In genomic region chr7:7972927-7973594, GRCh38 we compare ENCODE assay signal across 9 cellular contexts. TPM values are rescaled to one million over a fixed set of nuclear protein-coding genes. Genes with fewer than 3 reads are reported as not detected.
DNase-seq lines count a peak whose midpoint lies in the region; ATAC-seq and TF ChIP-seq lines count a peak whose summit lies in the region.
"Had no signal": no experiment of that assay in that cellular context is flagged by ENCODE, and none has a peak within 500 bp of the region (broad histone marks: within the 10 kb centered on the region; RNA-seq: fewer than 3 reads in every experiment).

No MANE protein-coding gene starts in this region.

- H3K27me3 ChIP-seq in mammary epithelial cell (ENCODE audit: insufficient read depth, low read length) (no peaks in the 10 kb centered on the region), breast epithelium (no peaks in the 10 kb centered on the region), PC-9 (ENCODE audit: insufficient read depth, low read depth) (no peaks in the 10 kb centered on the region), iPS-20b (ENCODE audit: insufficient read depth, low read length) (no peaks in the 10 kb centered on the region), upper lobe of right lung (no peaks in the 10 kb centered on the region)

- H3K27ac ChIP-seq in mammary epithelial cell (ENCODE audit: insufficient read depth, low read depth, low read length) = no peak overlapping the region
- H3K27ac ChIP-seq in breast epithelium = no peak overlapping the region
- no peak overlapping the region for H3K27ac ChIP-seq in PC-9
- no peak overlapping the region for H3K27ac ChIP-seq in iPS-20b (ENCODE audit: low read length)
- H3K27ac ChIP-seq in upper lobe of right lung = no peak overlapping the region

- WGBS in mammary epithelial cell (ENCODE audit: low coverage, missing lambda C conversion rate) = 79% methylated on average over 2 of the region's 2 CpGs

- H3K4me2 ChIP-seq in mammary epithelial cell (ENCODE audit: insufficient read depth, low read depth, low read length) = peak overlapping the region; percentile 34
- peak overlapping the region; percentile 29 for H3K4me2 ChIP-seq in PC-9

- DNase-seq in mammary epithelial cell (no peak), breast epithelium (ENCODE audit: low spot score in 2 of 2) (no peak), PC-9 (no peak), upper lobe of right lung (no peak), UCSD-AML1 (lab: John Stamatoyannopoulos, UW; ENCODE audit: unreplicated experiment) (no peak)
- DNase-seq in stimulated activated CD4-positive, alpha-beta T cell treated with anti-CD3 and anti-CD28 coated beads, Interleukin-12 subunit alpha, Interleukin-12 subunit beta, amount 100 ng/mL, for 4 hours = no peak

- TF ChIP-seq CTCF in mammary epithelial cell (conservative IDR thresholded peaks at IDR 0.05 in 1 of 2, IDR thresholded peaks at IDR 0.05 in 1 of 2; ENCODE audit: extremely low read depth in 1 of 2, insufficient read depth in 1 of 2, low read depth in 1 of 2, low read length in 2 of 2) (no peak), breast epithelium (IDR thresholded peaks at IDR 0.05) (no peak), PC-9 (conservative IDR thresholded peaks at IDR 0.05) (no peak), upper lobe of right lung (IDR thresholded peaks at IDR 0.05) (no peak)

- BruUV-seq in mammary epithelial cell (replicated peaks; lab: Mats Ljungman, UMichigan) = no TSS peak
- no TSS peak for BruUV-seq in PC-9 (replicated peaks; lab: Mats Ljungman, UMichigan)

- H3K9ac ChIP-seq in mammary epithelial cell (ENCODE audit: insufficient read depth, low read length) (no peak overlapping the region), iPS-20b (ENCODE audit: low read depth, low read length) (0 out of 2 replicates have a peak overlapping the region, but pooled peaks have one; percentile 5)

- POLR2A ChIA-PET in PC-9 (lab: Charles Lee; ENCODE audit: unreplicated experiment) = interaction anchor here (0.6 kb wide), 4 partner anchors 43 to 387 kb away, joined by 3 to 8 read pairs (median 4); no protein-coding TSS in a partner anchor

- no peak for ATAC-seq in upper lobe of right lung
- ATAC-seq in HG03565 (IDR thresholded peaks at IDR 0.05; ENCODE audit: unreplicated experiment) = no peak
- ATAC-seq: stimulated activated memory B cell treated with anti-CD40 and anti-IgM and Interleukin-4, amounts not matched to agents 10 μg/mL and 1 μg/mL and 100 μg/mL, for 72 hours had no signal

- H3K4me3 ChIP-seq in mammary epithelial cell (replicated peaks in 1 of 3; ENCODE audit: insufficient read depth in 1 of 3, low read depth in 2 of 3, low read length in 3 of 3) = no peak overlapping the region
- no peak overlapping the region for H3K4me3 ChIP-seq in breast epithelium
- H3K4me3 ChIP-seq in PC-9 = no peak overlapping the region; the same call in 1 of the 2 replicates
- H3K4me3 ChIP-seq in iPS-20b (ENCODE audit: low read length) = no peak overlapping the region
- H3K4me3 ChIP-seq in upper lobe of right lung = peak overlapping the region; percentile 97

- no peaks in the 10 kb centered on the region for H3K9me2 ChIP-seq in PC-9 (ENCODE audit: insufficient read depth)

- H3K36me3 ChIP-seq in mammary epithelial cell (ENCODE audit: insufficient read depth, low read length) (no peaks in the 10 kb centered on the region), breast epithelium (no peaks in the 10 kb centered on the region), PC-9 (ENCODE audit: low read depth) (no peaks in the 10 kb centered on the region; the same call in 1 of the 2 replicates), iPS-20b (ENCODE audit: insufficient read depth, low read depth, low read length) (no peaks in the 10 kb centered on the region), upper lobe of right lung (no peaks in the 10 kb centered on the region)

- H2AFZ ChIP-seq in mammary epithelial cell (ENCODE audit: low read depth, low read length) = no peak overlapping the region
- H2AFZ ChIP-seq in PC-9 = no peak overlapping the region

- no peaks in the 10 kb centered on the region for H3K9me3 ChIP-seq in mammary epithelial cell (replicated peaks; ENCODE audit: insufficient read depth, low read length)
- no peaks in the 10 kb centered on the region for H3K9me3 ChIP-seq in breast epithelium
- no peaks in the 10 kb centered on the region for H3K9me3 ChIP-seq in PC-9 (ENCODE audit: insufficient read depth, low read depth)
- H3K9me3 ChIP-seq in iPS-20b (ENCODE audit: insufficient read depth, low read depth, low read length) = no peaks in the 10 kb centered on the region
- no peaks in the 10 kb centered on the region for H3K9me3 ChIP-seq in upper lobe of right lung

- CTCF ChIA-PET in mammary epithelial cell (lab: Charles Lee; ENCODE audit: low non-redundant PET) (no interaction called here), PC-9 (lab: Charles Lee) (interaction anchor here (0.6 kb wide), 1 partner anchor 88 kb away, joined by 4 read pairs; no protein-coding TSS in a partner anchor)

- peaks cover 44% of the 10 kb centered on the region for H3K79me2 ChIP-seq in mammary epithelial cell (ENCODE audit: insufficient read depth, low read length)
- peaks cover 84% of the 10 kb centered on the region for H3K79me2 ChIP-seq in PC-9 (ENCODE audit: low read depth)

- intact Hi-C loops in mammary epithelial cell (cut with micrococcal nuclease) = loop anchor here (5.0 to 10.0 kb wide), 2 partner anchors 102 to 331 kb away; partner anchors contain the start of gene UMAD1
- intact Hi-C loops in breast epithelium (cut with DNase I; ENCODE audit: low total_unique reads) = no loop called here
- intact Hi-C loops in PC-9 (cut with micrococcal nuclease; ENCODE audit: unreplicated experiment) = no loop called here
- intact Hi-C loops in upper lobe of right lung (cut with DNase I) = no loop called here

- peaks cover under 1% of the 10 kb centered on the region for H3K4me1 ChIP-seq in mammary epithelial cell (ENCODE audit: insufficient read depth, low read length)
- H3K4me1 ChIP-seq in breast epithelium = no peaks in the 10 kb centered on the region
- peaks cover 38% of the 10 kb centered on the region for H3K4me1 ChIP-seq in PC-9 (replicated peaks; ENCODE audit: insufficient read depth)
- H3K4me1 ChIP-seq in iPS-20b (ENCODE audit: insufficient read depth, low read length) = peaks cover 20% of the 10 kb centered on the region
- H3K4me1 ChIP-seq in upper lobe of right lung = no peaks in the 10 kb centered on the region

- no peak for TF ChIP-seq POLR2A in breast epithelium (IDR thresholded peaks at IDR 0.05)

- in situ Hi-C loops in mammary epithelial cell (cut with MboI; ENCODE audit: low sequenced_read_pairs in 2 of 2) = no loop called here

- H3F3A ChIP-seq in PC-9 (ENCODE audit: insufficient read depth, low read depth) = no peaks in the 10 kb centered on the region

- H4K20me1 ChIP-seq in mammary epithelial cell (ENCODE audit: insufficient read depth, low read length) (no peaks in the 10 kb centered on the region), PC-9 (ENCODE audit: insufficient read depth) (peaks cover 12% of the 10 kb centered on the region)

- dilution Hi-C loops in mammary epithelial cell (cut with HindIII; ENCODE audit: low sequenced_read_pairs) = no loop called here

RNA-seq across cellular contexts. Expression of gene GLCCI1, which starts 4.5 kb away (rescaled TPM):
- 10 to 100 TPM in 1 of 2 donors, 1 to 10 TPM in 1; 7.0 to 14.6 TPM for total RNA-seq in mammary epithelial cell
- polyA plus RNA-seq in mammary epithelial cell = 6.4 TPM
- 56.6 TPM for polyA minus RNA-seq in mammary epithelial cell
- 10 to 100 TPM; 11.7 to 29.1 (median 18.4) TPM for total RNA-seq in breast epithelium
- total RNA-seq in PC-9 (2021) = 34.3 and 42.1 TPM in 2 replicates
- 45.1 TPM for total RNA-seq in upper lobe of right lung
